In the genomic region with DNA sequence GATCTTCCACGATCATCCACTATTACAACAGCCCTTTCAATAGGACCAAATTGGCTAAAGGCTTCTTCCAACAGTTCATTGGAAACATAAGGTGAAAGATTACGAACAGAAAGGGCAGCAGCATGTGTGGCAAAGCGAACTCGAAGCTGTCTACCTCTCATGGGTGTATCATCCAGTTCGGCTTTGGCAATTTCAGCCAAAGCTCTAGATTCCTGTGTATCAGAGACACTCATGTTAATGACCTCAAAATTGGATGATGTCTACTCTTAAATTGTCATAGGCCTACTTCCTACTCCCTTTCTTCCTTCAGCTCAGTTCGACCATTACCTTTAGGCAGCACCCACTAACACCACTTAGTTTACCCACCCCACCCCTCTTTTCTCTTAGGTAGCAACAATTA, we compare ENCODE assay signal across 9 cellular contexts. TPM values are rescaled to one million over a fixed set of nuclear protein-coding genes. Genes with fewer than 3 reads are reported as not detected.
DNase-seq lines count a peak whose midpoint lies in the region; ATAC-seq, FAIRE-seq and TF ChIP-seq lines count a peak whose summit lies in the region.
"Had no signal": no experiment of that assay in that cellular context is flagged by ENCODE, and none has a peak within 500 bp of the region (broad histone marks: within the 10 kb centered on the region; RNA-seq: fewer than 3 reads in every experiment).

No MANE protein-coding gene starts in this region.

- H3K4me3 ChIP-seq in keratinocyte (ENCODE audit: control insufficient read depth in 2 of 3, extremely low read depth in 1 of 3, insufficient read depth in 2 of 3, low read depth in 1 of 3, low read length in 3 of 3) = peak overlapping the region; percentile 85 to 97 (median 94)
- peak overlapping the region; percentile 100 for H3K4me3 ChIP-seq in thoracic aorta

- peak overlapping the region; percentile 85 for H3K4me3 Mint-ChIP-seq in activated CD4-positive, alpha-beta T cell treated with anti-CD3 and anti-CD28 coated beads, Interleukin-2, amount 10 ng/mL, durations not matched to agents 7 days and 5 days
- H3K4me3 Mint-ChIP-seq in activated naive CD8-positive, alpha-beta T cell treated with anti-CD3 and anti-CD28 coated beads for 36 hours = peak overlapping the region; percentile 95

- H3K9ac ChIP-seq in keratinocyte (ENCODE audit: control insufficient read depth, extremely low read depth, insufficient read depth, low read length) = peak overlapping the region; percentile 91

- H3K9me1 ChIP-seq in keratinocyte (ENCODE audit: control insufficient read depth, extremely low read depth, insufficient read depth, low read length) = peaks cover 2% of the 10 kb centered on the region

- H3K79me2 ChIP-seq in keratinocyte (ENCODE audit: control insufficient read depth, insufficient read depth, low read length) = peaks cover 71% of the 10 kb centered on the region

- H3K4me1 ChIP-seq in keratinocyte (ENCODE audit: control insufficient read depth, extremely low read depth, insufficient read depth, low read length) (peaks cover 23% of the 10 kb centered on the region), thoracic aorta (ENCODE audit: control insufficient read depth in 1 of 2, low read depth in 2 of 2) (peaks cover 34 to 63% of the 10 kb centered on the region in 2 donors)

- H3K27me3 ChIP-seq in keratinocyte (ENCODE audit: control insufficient read depth, extremely low read depth, insufficient read depth, low read length) = no peaks in the 10 kb centered on the region
- H3K27me3 ChIP-seq in thoracic aorta (replicated peaks; ENCODE audit: insufficient read depth) = no peaks in the 10 kb centered on the region

- H3K9me3 ChIP-seq in keratinocyte (ENCODE audit: control insufficient read depth, low read depth, low read length) = no peaks in the 10 kb centered on the region
- no peaks in the 10 kb centered on the region for H3K9me3 ChIP-seq in thoracic aorta

- peak overlapping the region; percentile 89 for H3K27ac Mint-ChIP-seq in activated CD4-positive, alpha-beta T cell treated with anti-CD3 and anti-CD28 coated beads, Interleukin-2, amount 10 ng/mL, durations not matched to agents 7 days and 5 days
- H3K27ac Mint-ChIP-seq in activated naive CD8-positive, alpha-beta T cell treated with anti-CD3 and anti-CD28 coated beads for 36 hours = peak overlapping the region; percentile 95

- CTCF ChIA-PET in activated CD4-positive, alpha-beta T cell treated with anti-CD3 and anti-CD28 coated beads, Interleukin-2, amount 10 ng/mL, durations not matched to agents 7 days and 5 days (lab: Charles Lee) = interaction anchor here (0.6 to 2.0 kb wide), 3 partner anchors 11 to 582 kb away, joined by 3 to 6 read pairs (median 3); no protein-coding TSS in a partner anchor

- peaks cover 64% of the 10 kb centered on the region for H3K36me3 Mint-ChIP-seq in activated CD4-positive, alpha-beta T cell treated with anti-CD3 and anti-CD28 coated beads, Interleukin-2, amount 10 ng/mL, durations not matched to agents 7 days and 5 days (ENCODE audit: low read depth)
- peaks cover 58% of the 10 kb centered on the region for H3K36me3 Mint-ChIP-seq in activated naive CD8-positive, alpha-beta T cell treated with anti-CD3 and anti-CD28 coated beads for 36 hours

- dilution Hi-C loops in keratinocyte (cut with MboI; ENCODE audit: extremely low pct_ligation_motif_present, low sequenced_read_pairs) = no loop called here

- peak overlapping the region; percentile 90 for H3K27ac ChIP-seq in keratinocyte (ENCODE audit: control insufficient read depth, insufficient read depth, low read length)
- peak overlapping the region in 1 of 2 donors; percentile 99 for H3K27ac ChIP-seq in thoracic aorta

- H4K20me1 ChIP-seq in keratinocyte (ENCODE audit: control insufficient read depth, extremely low read depth, insufficient read depth, low read length) = peaks cover 49% of the 10 kb centered on the region

- H2AFZ ChIP-seq in keratinocyte (ENCODE audit: control insufficient read depth, low read length) = no peak overlapping the region

- no peak for DNase-seq in activated CD4-positive, alpha-beta T cell treated with anti-CD3 and anti-CD28 coated beads, Interleukin-2, amount 10 ng/mL, durations not matched to agents 7 days and 5 days
- DNase-seq in activated CD4-positive, alpha-beta T cell treated with anti-CD3 and anti-CD28 coated beads, Interleukin-2, amount 50 U/mL, for 48 hours = no peak
- no peak for DNase-seq in activated naive CD8-positive, alpha-beta T cell treated with anti-CD3 and anti-CD28 coated beads for 36 hours
- DNase-seq in keratinocyte (ENCODE audit: low read depth, low spot score) = no peak
- no peak for DNase-seq in thoracic aorta (ENCODE audit: low spot score)
- DNase-seq in NCI-H345 treated with DMSO at 0.1 percent for 48 hours (lab: John Stamatoyannopoulos, UW; ENCODE audit: unreplicated experiment) = no peak
- DNase-seq in NCI-H748 (lab: John Stamatoyannopoulos, UW; ENCODE audit: unreplicated experiment) = no peak
- DNase-seq: NCI-H2081 treated with DMSO at 0.1 percent for 48 hours had no signal

- ATAC-seq in thoracic aorta (ENCODE audit: insufficient number of reproducible peaks, low FRiP score, low read depth) (no peak), HG03571 (IDR thresholded peaks at IDR 0.05; ENCODE audit: unreplicated experiment) (no peak)

- H3K36me3 ChIP-seq in keratinocyte (ENCODE audit: control insufficient read depth in 2 of 2, extremely low read depth in 1 of 2, insufficient read depth in 2 of 2, low read length in 2 of 2) (peaks cover 27 to 49% of the 10 kb centered on the region in 2 experiments), thoracic aorta (peaks cover 45% of the 10 kb centered on the region)

- TF ChIP-seq CTCF in keratinocyte (optimal IDR thresholded peaks at IDR 0.05 in 1 of 3, IDR thresholded peaks at IDR 0.05 in 1 of 3, conservative IDR thresholded peaks at IDR 0.05 in 1 of 3; ENCODE audit: extremely low read depth in 1 of 3, insufficient read depth in 2 of 3, low read length in 3 of 3) (no peak), thoracic aorta (IDR thresholded peaks at IDR 0.05) (no peak)

- no peaks in the 10 kb centered on the region for H3K9me3 Mint-ChIP-seq in activated CD4-positive, alpha-beta T cell treated with anti-CD3 and anti-CD28 coated beads, Interleukin-2, amount 10 ng/mL, durations not matched to agents 7 days and 5 days
- H3K9me3 Mint-ChIP-seq in activated naive CD8-positive, alpha-beta T cell treated with anti-CD3 and anti-CD28 coated beads for 36 hours = no peaks in the 10 kb centered on the region

- no peaks in the 10 kb centered on the region for H3K27me3 Mint-ChIP-seq in activated CD4-positive, alpha-beta T cell treated with anti-CD3 and anti-CD28 coated beads, Interleukin-2, amount 10 ng/mL, durations not matched to agents 7 days and 5 days
- no peaks in the 10 kb centered on the region for H3K27me3 Mint-ChIP-seq in activated naive CD8-positive, alpha-beta T cell treated with anti-CD3 and anti-CD28 coated beads for 36 hours

- POLR2A ChIA-PET in activated CD4-positive, alpha-beta T cell treated with anti-CD3 and anti-CD28 coated beads, Interleukin-2, amount 10 ng/mL, durations not matched to agents 7 days and 5 days (lab: Charles Lee) = no interaction called here

- peaks cover 66% of the 10 kb centered on the region for H3K4me1 Mint-ChIP-seq in activated CD4-positive, alpha-beta T cell treated with anti-CD3 and anti-CD28 coated beads, Interleukin-2, amount 10 ng/mL, durations not matched to agents 7 days and 5 days
- peaks cover 54% of the 10 kb centered on the region for H3K4me1 Mint-ChIP-seq in activated naive CD8-positive, alpha-beta T cell treated with anti-CD3 and anti-CD28 coated beads for 36 hours

- peak overlapping the region; percentile 93 for H3K4me2 ChIP-seq in keratinocyte (ENCODE audit: control insufficient read depth, extremely low read depth, insufficient read depth, low read depth, low read length)

- no peak for FAIRE-seq in keratinocyte (lab: Jason Lieb, UNC)

RNA-seq across cellular contexts. Expression of gene SFPQ, which starts 2.2 kb away (rescaled TPM):
- total RNA-seq in activated CD4-positive, alpha-beta T cell treated with anti-CD3 and anti-CD28 coated beads, Interleukin-2, amount 10 ng/mL, durations not matched to agents 7 days and 5 days = 100 to 1,000 TPM; 375 to 397 TPM
- 100 to 1,000 TPM; 423 to 440 TPM for total RNA-seq in activated naive CD8-positive, alpha-beta T cell treated with anti-CD3 and anti-CD28 coated beads for 36 hours
- polyA plus RNA-seq in keratinocyte = 61.6 to 150 TPM (median 117 TPM) in 3 replicates
- polyA plus RNA-seq in keratinocyte (2011; ENCODE audit: low read depth) = 525 TPM
- 58.5 and 59.3 TPM in 2 replicates for polyA plus RNA-seq in keratinocyte (2011; cell fraction: cytosol; rRNA removed)
- polyA plus RNA-seq in keratinocyte (2011; cell fraction: nucleus; rRNA removed) = 172 and 234 TPM in 2 replicates
- polyA plus RNA-seq in keratinocyte (2012; ENCODE audit: low replicate concordance) = 173 and 242 TPM in 2 replicates
- 16.2 to 95.6 TPM (median 28.2 TPM) in 3 replicates for polyA minus RNA-seq in keratinocyte
- 32.4 TPM for polyA minus RNA-seq in keratinocyte (2011; cell fraction: cytosol; rRNA and poly(A)+ RNA removed)
- polyA minus RNA-seq in keratinocyte (2011; cell fraction: nucleus; rRNA and poly(A)+ RNA removed) = 58.2 and 101 TPM in 2 replicates
- 100 to 1,000 TPM; 181 to 362 TPM for total RNA-seq in thoracic aorta
